1 cellular context compared by ENCODE assay signal in genomic region chr17:74770498-74771318, GRCh38.
TF ChIP-seq lines count a peak whose summit lies in the region.

No MANE protein-coding gene starts in this region.

TF ChIP-seq in HepG2, 621 proteins besides CTCF, POLR2A, EP300 and RAD21 (continued from another document and continues in another):
- TF ChIP-seq ZNF552 (CRISPR knock-in tag; IDR thresholded peaks at IDR 0.05; ENCODE audit: borderline replicate concordance) = no peak; the same call in 1 of the 2 replicates
- TF ChIP-seq ZNF44 (CRISPR knock-in tag; IDR thresholded peaks at IDR 0.05) = peak; percentile 75; the same call in 1 of the 2 replicates
- no peak for TF ChIP-seq ZIK1 (CRISPR knock-in tag; IDR thresholded peaks at IDR 0.05; ENCODE audit: borderline replicate concordance, low read depth)
- no peak for TF ChIP-seq ZNF354B (CRISPR knock-in tag; IDR thresholded peaks at IDR 0.05)
- no peak for TF ChIP-seq SAFB2 (CRISPR knock-in tag; IDR thresholded peaks at IDR 0.05; ENCODE audit: borderline replicate concordance, low read depth)
- TF ChIP-seq ZNF770 (CRISPR knock-in tag; IDR thresholded peaks at IDR 0.05) = no peak
- TF ChIP-seq ZNF749 (CRISPR knock-in tag; IDR thresholded peaks at IDR 0.05; ENCODE audit: borderline replicate concordance) = no peak
- TF ChIP-seq FOXO1 (CRISPR knock-in tag; IDR thresholded peaks at IDR 0.05) = 0 out of 2 replicates have a peak, but pooled peaks have one; percentile 20
- TF ChIP-seq NFAT5 (CRISPR knock-in tag; IDR thresholded peaks at IDR 0.05) = no peak
- no peak for TF ChIP-seq ZNF382 (CRISPR knock-in tag; IDR thresholded peaks at IDR 0.05; ENCODE audit: borderline replicate concordance)
- TF ChIP-seq HNF1B (CRISPR knock-in tag; IDR thresholded peaks at IDR 0.05) = no peak; the same call in 1 of the 2 replicates
- peak; percentile 41; the same call in 1 of the 2 replicates for TF ChIP-seq RELA (CRISPR knock-in tag; IDR thresholded peaks at IDR 0.05)
- TF ChIP-seq POLR2G (IDR thresholded peaks at IDR 0.05; ENCODE audit: low read depth, low read length) = peak; percentile 69
- no peak for TF ChIP-seq TMF1 (CRISPR knock-in tag; IDR thresholded peaks at IDR 0.05; ENCODE audit: low read depth)
- no peak for TF ChIP-seq ZFP1 (CRISPR knock-in tag; IDR thresholded peaks at IDR 0.05)
- no peak for TF ChIP-seq ZNF292 (CRISPR knock-in tag; IDR thresholded peaks at IDR 0.05; ENCODE audit: borderline replicate concordance, low read depth)
- TF ChIP-seq HNF1A (IDR thresholded peaks at IDR 0.05; ENCODE audit: low read depth) = no peak
- TF ChIP-seq HNF1A (CRISPR knock-in tag; IDR thresholded peaks at IDR 0.05; ENCODE audit: borderline replicate concordance) = no peak
- no peak for TF ChIP-seq JUN (CRISPR knock-in tag; IDR thresholded peaks at IDR 0.05)
- no peak for TF ChIP-seq ZFP36 (IDR thresholded peaks at IDR 0.05; ENCODE audit: borderline replicate concordance, low read depth, low read length, partially characterized antibody)
- TF ChIP-seq TRIM24 (CRISPR knock-in tag; IDR thresholded peaks at IDR 0.05) = no peak
- TF ChIP-seq REST (IDR thresholded peaks at IDR 0.05; ENCODE audit: borderline replicate concordance in 1 of 2, low read depth in 1 of 2, low read length in 2 of 2) = no peak
- TF ChIP-seq CHCHD3 (CRISPR knock-in tag; IDR thresholded peaks at IDR 0.05) = no peak; the same call in 1 of the 2 replicates
- no peak for TF ChIP-seq NFE2 (CRISPR knock-in tag; IDR thresholded peaks at IDR 0.05)
- TF ChIP-seq RFX5 (IDR thresholded peaks at IDR 0.05; ENCODE audit: low read depth, low read length) = no peak
- TF ChIP-seq ASH2L (IDR thresholded peaks at IDR 0.05; ENCODE audit: insufficient read length, low read depth, low read length) = no peak
- TF ChIP-seq ZBTB43 (CRISPR knock-in tag; conservative IDR thresholded peaks at IDR 0.05) = no peak
- TF ChIP-seq MYNN (CRISPR knock-in tag; IDR thresholded peaks at IDR 0.05; ENCODE audit: low read depth) = 0 out of 2 replicates have a peak, but pooled peaks have one; percentile 57
- TF ChIP-seq GABPB1 (CRISPR knock-in tag; IDR thresholded peaks at IDR 0.05) = peak; percentile 45
- TF ChIP-seq TOE1 (CRISPR knock-in tag; IDR thresholded peaks at IDR 0.05) = peak; percentile 47; the same call in 1 of the 2 replicates
- TF ChIP-seq ZNF639 (CRISPR knock-in tag; conservative IDR thresholded peaks at IDR 0.05) = 0 out of 2 replicates have a peak, but pooled peaks have one; percentile 40
- no peak for TF ChIP-seq EHMT2 (IDR thresholded peaks at IDR 0.05; ENCODE audit: borderline replicate concordance, low read depth, low read length)
- TF ChIP-seq DMTF1 (CRISPR knock-in tag; IDR thresholded peaks at IDR 0.05) = no peak
- peak; percentile 39; the same call in 1 of the 2 replicates for TF ChIP-seq SIX1 (CRISPR knock-in tag; IDR thresholded peaks at IDR 0.05; ENCODE audit: borderline replicate concordance)
- no peak for TF ChIP-seq MXD3 (CRISPR knock-in tag; IDR thresholded peaks at IDR 0.05)
- TF ChIP-seq NBN (conservative IDR thresholded peaks at IDR 0.05) = no peak
